8 cellular contexts compared by ENCODE assay signal in the genomic region with DNA sequence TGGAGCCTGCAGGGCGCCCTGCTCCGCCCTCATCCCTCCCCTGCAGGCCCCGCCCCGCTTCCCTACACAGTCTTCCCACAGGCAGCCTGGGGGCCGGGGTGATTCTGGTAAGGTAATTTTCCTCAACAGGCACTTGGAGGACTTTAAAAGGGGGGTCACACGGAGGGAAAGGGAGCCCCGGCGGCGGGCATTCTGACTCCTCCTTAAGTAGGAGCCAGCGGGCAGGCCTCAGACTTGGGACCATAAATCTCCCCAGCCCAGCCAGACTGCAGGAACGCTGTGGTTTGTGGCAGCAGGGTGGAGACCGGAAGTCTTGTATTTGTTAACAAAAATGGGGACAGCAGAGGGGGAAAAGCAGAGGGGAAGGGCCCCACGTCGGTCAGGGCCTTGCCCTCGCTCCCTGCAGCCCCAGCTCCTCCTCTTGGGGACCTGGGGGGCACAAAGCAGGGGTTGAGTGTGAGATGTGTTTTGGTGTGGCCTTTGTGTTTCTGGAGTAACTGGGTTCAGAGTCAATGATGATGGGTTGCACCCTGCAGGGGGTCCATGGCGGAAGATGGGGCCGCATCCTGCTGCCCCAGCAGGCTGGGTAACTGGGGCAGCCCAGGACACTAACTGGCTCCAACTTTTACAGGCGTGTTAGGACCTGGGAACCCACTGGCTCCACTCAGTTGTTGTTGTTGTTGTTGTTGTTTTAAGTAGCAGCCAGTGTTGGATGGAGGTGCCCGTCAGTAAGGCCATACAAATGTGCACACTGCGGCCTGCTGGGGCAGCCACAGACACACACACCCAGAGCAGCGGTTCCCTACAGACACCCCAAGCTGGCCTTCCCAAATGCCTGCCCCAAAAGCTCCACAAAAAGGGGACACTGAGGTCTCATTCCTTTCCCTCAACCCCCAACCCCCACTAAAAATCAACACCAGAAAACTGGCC. TPM values are rescaled to one million over a fixed set of nuclear protein-coding genes. Genes with fewer than 3 reads are reported as not detected.
A peak's percentile ranks its signal among the peaks of the same experiment; 100 is the strongest.
DNase-seq lines count a peak whose midpoint lies in the region; ATAC-seq, FAIRE-seq and TF ChIP-seq lines count a peak whose summit lies in the region.

No MANE protein-coding gene starts in this region.

- H3K4me3 ChIP-seq in right cardiac atrium (ENCODE audit: low read length) (peak overlapping the region; percentile 41), small intestine (ENCODE audit: low read depth in 1 of 2, low read length in 2 of 2) (no peak overlapping the region)

- peaks cover 3 to 5% of the 10 kb centered on the region in 2 donors for H3K36me3 ChIP-seq in small intestine (ENCODE audit: control insufficient read depth in 2 of 2, insufficient read depth in 2 of 2, low read length in 2 of 2)

- H3K27me3 ChIP-seq in right cardiac atrium (ENCODE audit: control insufficient read depth, insufficient read depth), result no peaks in the 10 kb centered on the region
- H3K27me3 ChIP-seq in small intestine (ENCODE audit: control insufficient read depth in 2 of 2, insufficient read depth in 2 of 2, low read length in 2 of 2), result no peaks in the 10 kb centered on the region

- FAIRE-seq in small intestine (lab: Jason Lieb, UNC), result no peak

- H3K4me1 Mint-ChIP-seq in CD14-positive monocyte, result peaks cover 77% of the 10 kb centered on the region

- no peak for TF ChIP-seq CTCF in CD14-positive monocyte (IDR thresholded peaks at IDR 0.05)

- H3K9me3 Mint-ChIP-seq in CD14-positive monocyte, result peaks cover 0 to 3% (median 0%) of the 10 kb centered on the region in 7 donors

- H3K9me3 ChIP-seq in right cardiac atrium (ENCODE audit: control insufficient read depth, low read length) (no peaks in the 10 kb centered on the region), small intestine (ENCODE audit: control insufficient read depth, low read depth) (no peaks in the 10 kb centered on the region)

- H3K4me1 ChIP-seq in right cardiac atrium (ENCODE audit: control insufficient read depth, insufficient read depth, low read length) (peaks cover 60% of the 10 kb centered on the region), small intestine (ENCODE audit: control insufficient read depth in 2 of 2, insufficient read depth in 1 of 2, low read depth in 1 of 2, low read length in 1 of 2) (peaks cover 31 to 41% of the 10 kb centered on the region in 2 donors)

- H3K27ac ChIP-seq in right cardiac atrium (ENCODE audit: low read length) (peak overlapping the region; percentile 77), small intestine (ENCODE audit: low read depth in 1 of 2, low read length in 1 of 2) (peak overlapping the region; percentile 34 to 87)

- peak overlapping the region; percentile 83 to 92 for H3K4me3 Mint-ChIP-seq in CD14-positive monocyte

- ATAC-seq in right cardiac atrium, result peak; percentile 49 to 57

- H3K36me3 Mint-ChIP-seq in CD14-positive monocyte, result peaks cover 41 to 42% of the 10 kb centered on the region in 2 donors

- 14% methylated on average over 21 of the region's 21 CpGs for WGBS in right cardiac atrium
- WGBS in small intestine, 3 donors, result 24 to 31% (median 25%) methylated on average over 20 to 21 of the region's 21 CpGs

- intact Hi-C loops in CD14-positive monocyte (cut with micrococcal nuclease), result no loop called here
- intact Hi-C loops in right cardiac atrium (cut with DNase I), result no loop called here

- peaks cover 0 to 5% (median 3%) of the 10 kb centered on the region in 3 donors for H3K27me3 Mint-ChIP-seq in CD14-positive monocyte (ENCODE audit: low read depth in 3 of 3)

- H3K27ac Mint-ChIP-seq in CD14-positive monocyte, result peak overlapping the region; percentile 92 to 94 (median 92)

- DNase-seq in CD14-positive monocyte (ENCODE audit: low spot score) (peak; percentile 49), M059J (ENCODE audit: low read depth) (peak; percentile 98), amniotic epithelial cell (ENCODE audit: low read depth) (peak; percentile 95), right cardiac atrium (peak; percentile 74 to 83 (median 81)), small intestine (peak; percentile 67), NCI-H2081 (lab: John Stamatoyannopoulos, UW) (no peak)
- DNase-seq in stimulated activated CD4-positive, alpha-beta T cell treated with anti-CD3 and anti-CD28 coated beads, Interleukin-2, amount 100 ng/mL, for 24 hours, result no peak
- DNase-seq in activated CD4-positive, alpha-beta T cell treated with anti-CD3 and anti-CD28 coated beads, Interleukin-2, amount 50 U/mL, for 48 hours, result no peak

RNA-seq across cellular contexts. Expression of a gene that starts 27.7 kb away (rescaled TPM):
- polyA plus RNA-seq in CD14-positive monocyte, result 1 to 10 TPM; 1.4 to 1.5 TPM
- total RNA-seq in M059J (2014; rRNA removed; shearing (Covaris generic)), result 12.6 and 19.3 TPM in 2 replicates
- 10 to 100 TPM; 66.3 to 97.6 (median 94.3) TPM for total RNA-seq in right cardiac atrium
- polyA plus RNA-seq in right cardiac atrium, result 34.8 TPM
- polyA plus RNA-seq in small intestine, result 10 to 100 TPM; 17.2 to 24.0 (median 18.3) TPM

Comparison
In these comparisons a context has a peak if more than half of its experiments do, and no peak if none do; other contexts are left out.
1. DNase-seq: peak in CD14-positive monocyte (single experiment), M059J (single experiment), amniotic epithelial cell (single experiment), right cardiac atrium (3 of 3) and small intestine (single experiment); none in NCI-H2081 (0 of 2), stimulated activated CD4-positive, alpha-beta T cell treated with anti-CD3 and anti-CD28 coated beads, Interleukin-2, amount 100 ng/mL, for 24 hours (0 of 2) and activated CD4-positive, alpha-beta T cell treated with anti-CD3 and anti-CD28 coated beads, Interleukin-2, amount 50 U/mL, for 48 hours (0 of 2).
2. RNA of a gene that starts 27.7 kb away (polyA plus RNA-seq): 34.8 TPM in right cardiac atrium (single experiment) and 17.2 to 24.0 TPM in small intestine; 1.4 to 1.5 TPM in CD14-positive monocyte; every median in the first group is over 4 times any median in the second.